ENCODE assay signal across 8 cellular contexts in the genomic region with DNA sequence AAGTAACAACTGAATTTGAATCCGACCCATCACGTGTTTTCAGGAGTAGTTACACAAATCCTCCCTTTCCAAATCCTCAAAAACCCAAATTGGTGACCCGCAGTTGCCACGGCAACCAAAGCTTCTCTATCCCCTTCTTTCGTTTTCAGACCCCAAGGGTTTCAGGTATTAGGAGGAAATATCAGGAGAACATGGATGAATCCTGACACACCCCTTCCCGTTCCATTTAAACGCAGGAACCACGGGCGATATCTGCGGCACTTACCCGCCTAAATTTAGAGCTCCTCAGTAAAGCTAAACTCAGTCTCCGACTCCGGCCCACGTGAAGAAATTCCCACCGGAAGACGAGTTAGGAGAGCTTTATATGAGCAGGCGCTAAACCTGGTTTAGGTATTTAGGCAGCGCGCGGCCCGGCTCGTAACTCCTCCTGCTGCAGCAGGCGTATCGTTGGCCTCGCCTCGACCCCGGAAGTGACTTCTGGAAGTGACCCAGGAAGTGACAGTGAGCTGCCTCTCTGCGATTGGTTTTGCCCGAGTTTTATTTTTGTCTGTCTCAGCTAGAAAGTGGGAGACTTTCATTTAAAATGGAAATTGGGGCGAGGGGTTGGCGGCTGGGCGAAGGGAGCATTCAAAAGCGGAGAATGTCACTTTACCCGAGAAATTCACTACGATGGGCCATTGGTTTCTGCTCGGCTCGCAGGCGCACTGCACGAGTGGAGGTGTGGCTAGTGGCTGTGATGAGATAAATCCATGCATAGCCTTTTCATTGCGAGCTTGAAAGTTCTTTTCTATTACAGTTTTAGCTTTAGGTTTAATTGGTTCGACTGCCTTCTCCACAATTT. TPM values are rescaled to one million over a fixed set of nuclear protein-coding genes. Genes with fewer than 3 reads are reported as not detected.
A peak's percentile ranks its signal among the peaks of the same experiment; 100 is the strongest.
DNase-seq lines count a peak whose midpoint lies in the region; ATAC-seq and TF ChIP-seq lines count a peak whose summit lies in the region.

A gene (minus strand): TSS at position 472 of the 841 bp plus-strand sequence.

- peak within 1 kb of the TSS; percentile 95 to 97 for H3K4me3 ChIP-seq in duodenal mucosa (ENCODE audit: low read depth in 1 of 2, low read length in 2 of 2)
- peak within 1 kb of the TSS; percentile 65 to 77 (median 67) for H3K4me3 ChIP-seq in right lobe of liver

- H3K27ac ChIP-seq in duodenal mucosa (ENCODE audit: low read depth, low read length): peak within 1 kb of the TSS; percentile 32
- peak within 1 kb of the TSS; percentile 84 to 90 (median 87) for H3K27ac ChIP-seq in right lobe of liver

- H3K4me1 ChIP-seq in duodenal mucosa (ENCODE audit: control insufficient read depth in 1 of 2, insufficient read depth in 2 of 2, low read length in 2 of 2): peaks cover 11% of the 10 kb centered on the region in 2 donors
- H3K4me1 ChIP-seq in right lobe of liver: peaks cover 0 to 12% (median 4%) of the 10 kb centered on the region in 4 donors

- H3K36me3 ChIP-seq in duodenal mucosa (ENCODE audit: control insufficient read depth in 1 of 2, insufficient read depth in 2 of 2, low read length in 2 of 2): peaks cover 0 to 6% of the 10 kb centered on the region in 2 donors
- no peaks in the 10 kb centered on the region for H3K36me3 ChIP-seq in right lobe of liver

- H3K9me3 ChIP-seq in duodenal mucosa (ENCODE audit: control insufficient read depth in 1 of 2, low read length in 2 of 2) (no peaks in the 10 kb centered on the region), right lobe of liver (no peaks in the 10 kb centered on the region)

- peak; percentile 68 for TF ChIP-seq POLR2A in right lobe of liver (IDR thresholded peaks at IDR 0.05)

- DNase-seq in CD1c-positive myeloid dendritic cell (ENCODE audit: extremely low spot score) (peak; percentile 89), NCI-H82 treated with DMSO at 0.1 percent for 48 hours (lab: John Stamatoyannopoulos, UW; ENCODE audit: unreplicated experiment) (peak; percentile 62), right lobe of liver (peak; percentile 89 to 93 (median 92))
- DNase-seq in activated CD4-positive, alpha-beta T cell treated with anti-CD3 and anti-CD28 coated beads, Interleukin-2, amount 50 U/mL, for 48 hours: peak; percentile 85 to 89
- DNase-seq in stimulated activated CD4-positive, alpha-beta T cell treated with anti-CD3 and anti-CD28 coated beads, Interleukin-4, amount 100 ng/mL, for 4 hours: peak; percentile 79 to 86

- ATAC-seq in GM19372 (IDR thresholded peaks at IDR 0.05; ENCODE audit: low read depth, unreplicated experiment) (peak; percentile 100), HG03521 (IDR thresholded peaks at IDR 0.05; ENCODE audit: unreplicated experiment) (peak; percentile 100), right lobe of liver (peak; percentile 98 to 99 (median 99))

- intact Hi-C loops in right lobe of liver (cut with DNase I): no loop called here

- no peak for TF ChIP-seq CTCF in right lobe of liver (IDR thresholded peaks at IDR 0.05)

- peak within 1 kb of the TSS; percentile 40 to 69 for H3K9ac ChIP-seq in duodenal mucosa (ENCODE audit: low read depth in 1 of 2, low read length in 2 of 2)

- WGBS in right lobe of liver (ENCODE audit: insufficient coverage, low coverage, low lambda C conversion rate, missing lambda C conversion rate): 0% methylated on average over 32 of the region's 41 CpGs

- H3K27me3 ChIP-seq in duodenal mucosa (ENCODE audit: control insufficient read depth in 1 of 2, insufficient read depth in 2 of 2, low read length in 2 of 2) (no peaks in the 10 kb centered on the region), right lobe of liver (no peaks in the 10 kb centered on the region)

RNA-seq across cellular contexts. Expression of the gene that starts here (rescaled TPM):
- 1 to 10 TPM; 2.1 to 7.5 (median 2.5) TPM for total RNA-seq in right lobe of liver

Comparison
In these comparisons a context has a peak if more than half of its experiments do, and no peak if none do; other contexts are left out.
1. Peak in every context shown above with its lines: DNase-seq, ATAC-seq, H3K4me3 ChIP-seq and H3K27ac ChIP-seq.